ENCODE assay signal across 17 cellular contexts in genomic region chr7:127791790-127792189, GRCh38.
DNase-seq lines count a peak whose midpoint lies in the region; ATAC-seq, FAIRE-seq and TF ChIP-seq lines count a peak whose summit lies in the region.
"Had no signal": no experiment of that assay in that cellular context is flagged by ENCODE, and none has a peak within 500 bp of the region (broad histone marks: within the 10 kb centered on the region; RNA-seq: fewer than 3 reads in every experiment).

No MANE protein-coding gene starts in this region.

- no peak overlapping the region for H3K27ac ChIP-seq in kidney (ENCODE audit: low read depth in 2 of 2, low read length in 2 of 2)
- H3K27ac ChIP-seq: cardiac muscle cell, KMS-11, psoas muscle had no signal

- DNase-seq in ELR (ENCODE audit: low read depth) (peak; percentile 62), M059J (ENCODE audit: low read depth) (peak; percentile 54), amniotic epithelial cell (ENCODE audit: low read depth) (peak; percentile 77), iris pigment epithelial cell (ENCODE audit: low read depth) (peak; percentile 83), kidney (no peak), sciatic nerve (ENCODE audit: low spot score) (no peak), islet precursor cell (no peak)
- DNase-seq in stimulated activated naive CD4-positive, alpha-beta T cell (lab: John Stamatoyannopoulos, UW), result no peak
- DNase-seq: activated naive CD4-positive, alpha-beta T cell treated with Interleukin-2 at 50 U/mL for 16 hours; effector memory CD4-positive, alpha-beta T cell; NCI-H187 treated with DMSO at 0.1 percent for 48 hours; NCI-H524 treated with DMSO at 0.1 percent for 48 hours; psoas muscle had no signal

- H3K36me3 ChIP-seq in kidney (ENCODE audit: control insufficient read depth in 1 of 2, insufficient read depth in 2 of 2, low read length in 2 of 2), result no peaks in the 10 kb centered on the region
- H3K36me3 ChIP-seq: cardiac muscle cell had no signal

- no peak for ATAC-seq in sciatic nerve
- ATAC-seq: natural killer cell treated with Interleukin-12 subunit alpha and Interleukin-12 subunit beta and Interleukin-15 and Interleukin-18, amount 100 ng/mL, for 72 hours; psoas muscle had no signal

- no peak overlapping the region for H3K4me3 ChIP-seq in kidney (ENCODE audit: low read length in 2 of 2)
- H3K4me3 ChIP-seq: cardiac muscle cell, psoas muscle had no signal

- H3K9me3 ChIP-seq in kidney (ENCODE audit: control insufficient read depth in 1 of 2, low read length in 2 of 2), result no peaks in the 10 kb centered on the region
- H3K9me3 ChIP-seq: psoas muscle had no signal

- intact Hi-C loops in kidney (cut with DNase I), result no loop called here
- intact Hi-C loops in sciatic nerve (cut with DNase I), result no loop called here

- H3K4me1 ChIP-seq in kidney (ENCODE audit: control insufficient read depth in 1 of 2, insufficient read depth in 1 of 2, low read depth in 1 of 2, low read length in 2 of 2), result peaks cover 0 to 2% of the 10 kb centered on the region in 2 donors

- H3K9ac ChIP-seq in kidney (ENCODE audit: low read length in 2 of 2), result no peak overlapping the region
- H3K9ac ChIP-seq: KMS-11 had no signal

- no peak for FAIRE-seq in kidney (lab: Jason Lieb, UNC)
- FAIRE-seq: frontal cortex had no signal

- no peak for TF ChIP-seq CTCF in kidney (IDR thresholded peaks at IDR 0.05; ENCODE audit: borderline replicate concordance, extremely low read depth, insufficient read depth)

Comparison
In these comparisons a context has a peak if more than half of its experiments do, and no peak if none do; other contexts are left out.
1. DNase-seq: peak in ELR (single experiment), M059J (single experiment), amniotic epithelial cell (single experiment) and iris pigment epithelial cell (single experiment); none in kidney (single experiment), sciatic nerve (single experiment), islet precursor cell (single experiment) and stimulated activated naive CD4-positive, alpha-beta T cell (0 of 6).